ENCODE assay signal across 11 cellular contexts in genomic region chr3:64214697-64215018, GRCh38. TPM values are rescaled to one million over a fixed set of nuclear protein-coding genes. Genes with fewer than 3 reads are reported as not detected.
DNase-seq lines count a peak whose midpoint lies in the region; ATAC-seq and TF ChIP-seq lines count a peak whose summit lies in the region.
"Had no signal": no experiment of that assay in that cellular context is flagged by ENCODE, and none has a peak within 500 bp of the region (broad histone marks: within the 10 kb centered on the region; RNA-seq: fewer than 3 reads in every experiment).

No MANE protein-coding gene starts in this region.

- DNase-seq in Calu3 (peak; percentile 18), body of pancreas (peak in 1 of 4 donors; percentile 19), left ventricle myocardium superior (peak; percentile 47), NCI-H2227 (lab: John Stamatoyannopoulos, UW; ENCODE audit: unreplicated experiment) (no peak), NCI-H2171 treated with DMSO at 0.1 percent for 48 hours (lab: John Stamatoyannopoulos, UW) (no peak), NCI-H748 (lab: John Stamatoyannopoulos, UW; ENCODE audit: unreplicated experiment) (no peak)
- DNase-seq: activated T-cell treated with anti-CD3 and anti-CD28 coated beads, Interleukin-2, amount 50 U/mL, for 48 hours; NK-92 treated with Interleukin-12 subunit alpha and Interleukin-12 subunit beta, amount 100 ng/mL, for 24 hours; T1000 had no signal

- no peak for ATAC-seq in body of pancreas
- ATAC-seq in left ventricle myocardium superior, result peak; percentile 34
- no peak for ATAC-seq in GM18867 (IDR thresholded peaks at IDR 0.05; ENCODE audit: unreplicated experiment)

- CTCF ChIA-PET in Calu3 (lab: Charles Lee), result interaction anchor here (1.7 kb wide), 1 partner anchor 10 kb away, joined by 6 read pairs; the partner anchor contains the start of gene PRICKLE2

- no peaks in the 10 kb centered on the region for H3K27me3 Mint-ChIP-seq in Calu3 (ENCODE audit: unreplicated experiment)

- intact Hi-C loops in Calu3 (cut with micrococcal nuclease; ENCODE audit: unreplicated experiment), result loop anchor here (5.0 kb wide), 1 partner anchor 37 kb away; no protein-coding TSS in a partner anchor
- intact Hi-C loops in body of pancreas (cut with DNase I), result no loop called here
- intact Hi-C loops in left ventricle myocardium superior (cut with micrococcal nuclease), result no loop called here

- peak overlapping the region; percentile 50 for H3K4me3 Mint-ChIP-seq in Calu3 (ENCODE audit: low read depth, unreplicated experiment)

- TF ChIP-seq POLR2A in body of pancreas (IDR thresholded peaks at IDR 0.05), result no peak

- H3K9ac ChIP-seq in skeletal muscle satellite cell (ENCODE audit: low read depth, low read length), result peak overlapping the region; percentile 58

- H3K4me2 ChIP-seq in skeletal muscle satellite cell (ENCODE audit: low read length), result peak overlapping the region; percentile 82

- no peaks in the 10 kb centered on the region for H3K27me3 ChIP-seq in body of pancreas
- H3K27me3 ChIP-seq in skeletal muscle satellite cell (ENCODE audit: control insufficient read depth, insufficient read depth, low read length), result no peaks in the 10 kb centered on the region

- no peaks in the 10 kb centered on the region for H3K9me3 ChIP-seq in body of pancreas
- H3K9me3 ChIP-seq in skeletal muscle satellite cell (replicated peaks; ENCODE audit: low read length), result no peaks in the 10 kb centered on the region

- H3K27ac ChIP-seq in body of pancreas, result peak overlapping the region in 3 of 4 donors; percentile 73 to 81 (median 76)

- no peak for TF ChIP-seq CTCF in Calu3 (IDR thresholded peaks at IDR 0.05; ENCODE audit: unreplicated experiment)
- TF ChIP-seq CTCF in body of pancreas (IDR thresholded peaks at IDR 0.05), result no peak

- WGBS in body of pancreas, 2 donors, result 74 to 75% methylated on average over 9 of the region's 9 CpGs

- H3K4me1 Mint-ChIP-seq in Calu3 (ENCODE audit: low read depth, unreplicated experiment), result peaks cover 20% of the 10 kb centered on the region

- H3K4me1 ChIP-seq in body of pancreas (peaks cover 9% of the 10 kb centered on the region), skeletal muscle satellite cell (ENCODE audit: control insufficient read depth, insufficient read depth, low read length) (peaks cover 34% of the 10 kb centered on the region)

- no peaks in the 10 kb centered on the region for H3K9me3 Mint-ChIP-seq in Calu3 (ENCODE audit: low read depth, unreplicated experiment)

- peaks cover 4% of the 10 kb centered on the region for H3K36me3 Mint-ChIP-seq in Calu3 (ENCODE audit: insufficient read depth, unreplicated experiment)

- H3K4me3 ChIP-seq in body of pancreas (no peak overlapping the region), skeletal muscle satellite cell (ENCODE audit: low read length) (no peak overlapping the region)

- no TSS peak for BruUV-seq in Calu3 (replicated peaks; lab: Mats Ljungman, UMichigan)

- H3K27ac Mint-ChIP-seq in Calu3 (ENCODE audit: unreplicated experiment), result peak overlapping the region; percentile 71

- no peaks in the 10 kb centered on the region for H3K36me3 ChIP-seq in body of pancreas (replicated peaks in 1 of 2; ENCODE audit: insufficient read depth in 1 of 2, low read depth in 2 of 2)
- no peaks in the 10 kb centered on the region for H3K36me3 ChIP-seq in skeletal muscle satellite cell (ENCODE audit: insufficient read depth, low read length)

RNA-seq across cellular contexts. Expression of gene PRICKLE2, which starts 10.6 kb away (rescaled TPM):
- 1.9 and 4.0 TPM in 2 replicates for total RNA-seq in Calu3 (2022)
- total RNA-seq in body of pancreas, result 10 to 100 TPM; 23.4 to 41.5 TPM
- 4.1 TPM for total RNA-seq in left ventricle myocardium superior
- 26.0 and 26.4 TPM in 2 replicates for total RNA-seq in skeletal muscle satellite cell (2012; rRNA removed)

Comparison
In these comparisons a context has a peak if more than half of its experiments do, and no peak if none do; other contexts are left out.
1. DNase-seq: peak in Calu3 (single experiment) and left ventricle myocardium superior (single experiment); none in NCI-H2227 (single experiment), NCI-H2171 treated with DMSO at 0.1 percent for 48 hours (single experiment) and NCI-H748 (single experiment).